1 cellular context compared by ENCODE assay signal in the genomic region with DNA sequence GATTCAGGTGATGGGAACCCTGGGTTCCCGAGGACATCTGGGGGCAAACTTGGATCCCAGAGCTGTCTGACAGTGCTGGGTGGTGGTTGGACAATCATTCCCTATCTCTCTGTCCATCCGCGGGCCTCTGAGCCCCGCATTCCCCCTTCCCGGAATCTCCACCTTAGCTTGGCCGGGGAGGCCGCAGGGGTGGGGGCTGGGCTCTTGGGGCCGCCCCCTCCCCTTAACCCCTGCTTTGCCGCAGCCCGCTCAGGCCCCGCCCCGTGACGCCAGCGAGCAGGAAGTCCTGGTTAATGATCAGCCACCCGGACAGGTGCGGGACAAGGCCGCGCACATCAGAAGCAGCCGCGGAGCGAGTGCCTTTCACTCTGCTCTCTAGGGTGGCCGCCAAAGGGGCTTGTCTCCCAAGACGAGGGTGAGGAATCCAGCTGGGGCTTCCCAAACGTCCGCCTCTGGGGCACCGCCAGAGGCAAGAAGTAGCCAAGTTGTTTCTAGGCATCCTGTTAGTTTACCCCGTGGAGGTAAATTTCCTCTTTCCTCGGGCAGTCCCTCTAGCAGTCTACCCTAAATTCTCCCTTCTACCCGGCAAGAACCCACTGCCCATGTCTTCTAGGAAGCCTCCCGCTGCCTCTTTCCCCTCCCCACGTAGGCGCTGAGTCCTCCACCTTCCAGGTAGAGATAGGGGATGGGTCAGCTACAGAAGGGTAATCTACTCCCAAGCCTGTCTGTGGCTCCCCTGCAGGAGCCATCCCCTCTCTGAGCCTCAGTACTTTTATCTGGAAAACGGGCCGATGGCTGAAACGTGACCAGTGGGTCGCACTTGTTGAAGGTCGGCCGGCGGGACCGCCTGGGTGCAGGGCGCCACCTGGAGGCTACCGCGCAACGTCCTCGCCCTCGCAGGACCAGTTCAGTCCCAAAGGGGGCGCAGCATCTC.
TF ChIP-seq lines count a peak whose summit lies in the region.

No MANE protein-coding gene starts in this region.

TF ChIP-seq in K562, 482 proteins besides CTCF, POLR2A, EP300 and RAD21 (continued from another document and continues in another):
- TF ChIP-seq, protein P1, sequence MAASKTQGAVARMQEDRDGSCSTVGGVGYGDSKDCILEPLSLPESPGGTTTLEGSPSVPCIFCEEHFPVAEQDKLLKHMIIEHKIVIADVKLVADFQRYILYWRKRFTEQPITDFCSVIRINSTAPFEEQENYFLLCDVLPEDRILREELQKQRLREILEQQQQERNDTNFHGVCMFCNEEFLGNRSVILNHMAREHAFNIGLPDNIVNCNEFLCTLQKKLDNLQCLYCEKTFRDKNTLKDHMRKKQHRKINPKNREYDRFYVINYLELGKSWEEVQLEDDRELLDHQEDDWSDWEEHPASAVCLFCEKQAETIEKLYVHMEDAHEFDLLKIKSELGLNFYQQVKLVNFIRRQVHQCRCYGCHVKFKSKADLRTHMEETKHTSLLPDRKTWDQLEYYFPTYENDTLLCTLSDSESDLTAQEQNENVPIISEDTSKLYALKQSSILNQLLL (CRISPR knock-in tag; IDR thresholded peaks at IDR 0.05; ENCODE audit: borderline replicate concordance), result no peak
- TF ChIP-seq CEBPB (tag; IDR thresholded peaks at IDR 0.05), result no peak
- peak; percentile 80; the same call in 1 of the 2 replicates for TF ChIP-seq CBFB (CRISPR knock-in tag; IDR thresholded peaks at IDR 0.05)
- TF ChIP-seq TAF7 (tag; IDR thresholded peaks at IDR 0.05), result no peak
- peak; percentile 38 for TF ChIP-seq NFIC (IDR thresholded peaks at IDR 0.05)
- peak; percentile 62; the same call in 1 of the 2 replicates for TF ChIP-seq HLTF (IDR thresholded peaks at IDR 0.05)
- TF ChIP-seq MBD2 (IDR thresholded peaks at IDR 0.05; ENCODE audit: borderline replicate concordance, low read depth), result peak; percentile 14; the same call in 1 of the 2 replicates
- TF ChIP-seq, protein P2, sequence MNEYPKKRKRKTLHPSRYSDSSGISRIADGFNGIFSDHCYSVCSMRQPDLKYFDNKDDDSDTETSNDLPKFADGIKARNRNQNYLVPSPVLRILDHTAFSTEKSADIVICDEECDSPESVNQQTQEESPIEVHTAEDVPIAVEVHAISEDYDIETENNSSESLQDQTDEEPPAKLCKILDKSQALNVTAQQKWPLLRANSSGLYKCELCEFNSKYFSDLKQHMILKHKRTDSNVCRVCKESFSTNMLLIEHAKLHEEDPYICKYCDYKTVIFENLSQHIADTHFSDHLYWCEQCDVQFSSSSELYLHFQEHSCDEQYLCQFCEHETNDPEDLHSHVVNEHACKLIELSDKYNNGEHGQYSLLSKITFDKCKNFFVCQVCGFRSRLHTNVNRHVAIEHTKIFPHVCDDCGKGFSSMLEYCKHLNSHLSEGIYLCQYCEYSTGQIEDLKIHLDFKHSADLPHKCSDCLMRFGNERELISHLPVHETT (CRISPR knock-in tag; conservative IDR thresholded peaks at IDR 0.05 in 1 of 2, IDR thresholded peaks at IDR 0.05 in 1 of 2), result peak in 1 of 2 experiments; percentile 21; a peak in 1 of 4 replicates
- no peak for TF ChIP-seq ZNF274 (IDR thresholded peaks at IDR 0.05; ENCODE audit: borderline replicate concordance, low read depth, low read length)
- no peak for TF ChIP-seq ZNF140 (CRISPR knock-in tag; IDR thresholded peaks at IDR 0.05)
- TF ChIP-seq ZNF282 (CRISPR knock-in tag; IDR thresholded peaks at IDR 0.05), result no peak
- TF ChIP-seq FOXK1 (CRISPR knock-in tag; IDR thresholded peaks at IDR 0.05; ENCODE audit: borderline replicate concordance), result peak; percentile 94; the same call in 1 of the 2 replicates
- TF ChIP-seq PURB (CRISPR knock-in tag; IDR thresholded peaks at IDR 0.05; ENCODE audit: low read depth), result no peak
- TF ChIP-seq CBX1 (IDR thresholded peaks at IDR 0.05; ENCODE audit: low read depth), result peak; percentile 90
- TF ChIP-seq, protein P3, sequence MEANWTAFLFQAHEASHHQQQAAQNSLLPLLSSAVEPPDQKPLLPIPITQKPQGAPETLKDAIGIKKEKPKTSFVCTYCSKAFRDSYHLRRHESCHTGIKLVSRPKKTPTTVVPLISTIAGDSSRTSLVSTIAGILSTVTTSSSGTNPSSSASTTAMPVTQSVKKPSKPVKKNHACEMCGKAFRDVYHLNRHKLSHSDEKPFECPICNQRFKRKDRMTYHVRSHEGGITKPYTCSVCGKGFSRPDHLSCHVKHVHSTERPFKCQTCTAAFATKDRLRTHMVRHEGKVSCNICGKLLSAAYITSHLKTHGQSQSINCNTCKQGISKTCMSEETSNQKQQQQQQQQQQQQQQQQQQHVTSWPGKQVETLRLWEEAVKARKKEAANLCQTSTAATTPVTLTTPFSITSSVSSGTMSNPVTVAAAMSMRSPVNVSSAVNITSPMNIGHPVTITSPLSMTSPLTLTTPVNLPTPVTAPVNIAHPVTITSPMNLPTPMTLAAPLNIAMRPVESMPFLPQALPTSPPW (CRISPR knock-in tag; IDR thresholded peaks at IDR 0.05), result peak; percentile 82
- TF ChIP-seq, protein P4, sequence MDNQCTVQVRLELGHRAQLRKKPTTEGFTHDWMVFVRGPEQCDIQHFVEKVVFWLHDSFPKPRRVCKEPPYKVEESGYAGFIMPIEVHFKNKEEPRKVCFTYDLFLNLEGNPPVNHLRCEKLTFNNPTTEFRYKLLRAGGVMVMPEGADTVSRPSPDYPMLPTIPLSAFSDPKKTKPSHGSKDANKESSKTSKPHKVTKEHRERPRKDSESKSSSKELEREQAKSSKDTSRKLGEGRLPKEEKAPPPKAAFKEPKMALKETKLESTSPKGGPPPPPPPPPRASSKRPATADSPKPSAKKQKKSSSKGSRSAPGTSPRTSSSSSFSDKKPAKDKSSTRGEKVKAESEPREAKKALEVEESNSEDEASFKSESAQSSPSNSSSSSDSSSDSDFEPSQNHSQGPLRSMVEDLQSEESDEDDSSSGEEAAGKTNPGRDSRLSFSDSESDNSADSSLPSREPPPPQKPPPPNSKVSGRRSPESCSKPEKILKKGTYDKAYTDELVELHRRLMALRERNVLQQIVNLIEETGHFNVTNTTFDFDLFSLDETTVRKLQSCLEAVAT (IDR thresholded peaks at IDR 0.05), result peak; percentile 51 to 91; a peak in 2 of 4 replicates
- TF ChIP-seq CBFA2T2 (conservative IDR thresholded peaks at IDR 0.05), result no peak
- TF ChIP-seq EGR1 (conservative IDR thresholded peaks at IDR 0.05), result peak; percentile 47
- TF ChIP-seq EZH2 (IDR thresholded peaks at IDR 0.05; ENCODE audit: borderline replicate concordance, low read depth, low read length), result no peak
- TF ChIP-seq TAF9B (IDR thresholded peaks at IDR 0.05; ENCODE audit: partially characterized antibody), result no peak
- TF ChIP-seq TCF7 (IDR thresholded peaks at IDR 0.05; ENCODE audit: borderline replicate concordance), result no peak
- TF ChIP-seq, protein P5, sequence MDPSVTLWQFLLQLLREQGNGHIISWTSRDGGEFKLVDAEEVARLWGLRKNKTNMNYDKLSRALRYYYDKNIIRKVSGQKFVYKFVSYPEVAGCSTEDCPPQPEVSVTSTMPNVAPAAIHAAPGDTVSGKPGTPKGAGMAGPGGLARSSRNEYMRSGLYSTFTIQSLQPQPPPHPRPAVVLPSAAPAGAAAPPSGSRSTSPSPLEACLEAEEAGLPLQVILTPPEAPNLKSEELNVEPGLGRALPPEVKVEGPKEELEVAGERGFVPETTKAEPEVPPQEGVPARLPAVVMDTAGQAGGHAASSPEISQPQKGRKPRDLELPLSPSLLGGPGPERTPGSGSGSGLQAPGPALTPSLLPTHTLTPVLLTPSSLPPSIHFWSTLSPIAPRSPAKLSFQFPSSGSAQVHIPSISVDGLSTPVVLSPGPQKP (CRISPR knock-in tag; IDR thresholded peaks at IDR 0.05), result no peak
- TF ChIP-seq KLF13 (tag; IDR thresholded peaks at IDR 0.05; ENCODE audit: borderline replicate concordance, low read depth), result peak; percentile 47; the same call in 1 of the 2 replicates
- no peak; the same call in 1 of the 2 replicates for TF ChIP-seq CHCHD3 (CRISPR knock-in tag; IDR thresholded peaks at IDR 0.05)
- TF ChIP-seq, protein P6, sequence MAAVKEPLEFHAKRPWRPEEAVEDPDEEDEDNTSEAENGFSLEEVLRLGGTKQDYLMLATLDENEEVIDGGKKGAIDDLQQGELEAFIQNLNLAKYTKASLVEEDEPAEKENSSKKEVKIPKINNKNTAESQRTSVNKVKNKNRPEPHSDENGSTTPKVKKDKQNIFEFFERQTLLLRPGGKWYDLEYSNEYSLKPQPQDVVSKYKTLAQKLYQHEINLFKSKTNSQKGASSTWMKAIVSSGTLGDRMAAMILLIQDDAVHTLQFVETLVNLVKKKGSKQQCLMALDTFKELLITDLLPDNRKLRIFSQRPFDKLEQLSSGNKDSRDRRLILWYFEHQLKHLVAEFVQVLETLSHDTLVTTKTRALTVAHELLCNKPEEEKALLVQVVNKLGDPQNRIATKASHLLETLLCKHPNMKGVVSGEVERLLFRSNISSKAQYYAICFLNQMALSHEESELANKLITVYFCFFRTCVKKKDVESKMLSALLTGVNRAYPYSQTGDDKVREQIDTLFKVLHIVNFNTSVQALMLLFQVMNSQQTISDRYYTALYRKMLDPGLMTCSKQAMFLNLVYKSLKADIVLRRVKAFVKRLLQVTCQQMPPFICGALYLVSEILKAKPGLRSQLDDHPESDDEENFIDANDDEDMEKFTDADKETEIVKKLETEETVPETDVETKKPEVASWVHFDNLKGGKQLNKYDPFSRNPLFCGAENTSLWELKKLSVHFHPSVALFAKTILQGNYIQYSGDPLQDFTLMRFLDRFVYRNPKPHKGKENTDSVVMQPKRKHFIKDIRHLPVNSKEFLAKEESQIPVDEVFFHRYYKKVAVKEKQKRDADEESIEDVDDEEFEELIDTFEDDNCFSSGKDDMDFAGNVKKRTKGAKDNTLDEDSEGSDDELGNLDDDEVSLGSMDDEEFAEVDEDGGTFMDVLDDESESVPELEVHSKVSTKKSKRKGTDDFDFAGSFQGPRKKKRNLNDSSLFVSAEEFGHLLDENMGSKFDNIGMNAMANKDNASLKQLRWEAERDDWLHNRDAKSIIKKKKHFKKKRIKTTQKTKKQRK (IDR thresholded peaks at IDR 0.05; ENCODE audit: borderline replicate concordance, low read depth, low read length), result no peak
- TF ChIP-seq OTX1 (CRISPR knock-in tag; IDR thresholded peaks at IDR 0.05), result no peak
- no peak for TF ChIP-seq ZNF583 (CRISPR knock-in tag; IDR thresholded peaks at IDR 0.05)
- TF ChIP-seq LEF1 (IDR thresholded peaks at IDR 0.05), result peak; percentile 66
- TF ChIP-seq, protein P7, sequence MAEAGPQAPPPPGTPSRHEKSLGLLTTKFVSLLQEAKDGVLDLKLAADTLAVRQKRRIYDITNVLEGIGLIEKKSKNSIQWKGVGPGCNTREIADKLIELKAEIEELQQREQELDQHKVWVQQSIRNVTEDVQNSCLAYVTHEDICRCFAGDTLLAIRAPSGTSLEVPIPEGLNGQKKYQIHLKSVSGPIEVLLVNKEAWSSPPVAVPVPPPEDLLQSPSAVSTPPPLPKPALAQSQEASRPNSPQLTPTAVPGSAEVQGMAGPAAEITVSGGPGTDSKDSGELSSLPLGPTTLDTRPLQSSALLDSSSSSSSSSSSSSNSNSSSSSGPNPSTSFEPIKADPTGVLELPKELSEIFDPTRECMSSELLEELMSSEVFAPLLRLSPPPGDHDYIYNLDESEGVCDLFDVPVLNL (CRISPR knock-in tag; IDR thresholded peaks at IDR 0.05; ENCODE audit: low read depth), result no peak
- TF ChIP-seq, protein P8, sequence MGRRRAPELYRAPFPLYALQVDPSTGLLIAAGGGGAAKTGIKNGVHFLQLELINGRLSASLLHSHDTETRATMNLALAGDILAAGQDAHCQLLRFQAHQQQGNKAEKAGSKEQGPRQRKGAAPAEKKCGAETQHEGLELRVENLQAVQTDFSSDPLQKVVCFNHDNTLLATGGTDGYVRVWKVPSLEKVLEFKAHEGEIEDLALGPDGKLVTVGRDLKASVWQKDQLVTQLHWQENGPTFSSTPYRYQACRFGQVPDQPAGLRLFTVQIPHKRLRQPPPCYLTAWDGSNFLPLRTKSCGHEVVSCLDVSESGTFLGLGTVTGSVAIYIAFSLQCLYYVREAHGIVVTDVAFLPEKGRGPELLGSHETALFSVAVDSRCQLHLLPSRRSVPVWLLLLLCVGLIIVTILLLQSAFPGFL (CRISPR knock-in tag; IDR thresholded peaks at IDR 0.05), result no peak
- TF ChIP-seq BRCA1 (IDR thresholded peaks at IDR 0.05), result no peak
- no peak for TF ChIP-seq BRCA1 (CRISPR knock-in tag; IDR thresholded peaks at IDR 0.05)
- TF ChIP-seq HDAC8 (tag; IDR thresholded peaks at IDR 0.05), result no peak
- TF ChIP-seq ZNF165 (CRISPR knock-in tag; IDR thresholded peaks at IDR 0.05; ENCODE audit: borderline replicate concordance), result no peak
- TF ChIP-seq, protein P9, sequence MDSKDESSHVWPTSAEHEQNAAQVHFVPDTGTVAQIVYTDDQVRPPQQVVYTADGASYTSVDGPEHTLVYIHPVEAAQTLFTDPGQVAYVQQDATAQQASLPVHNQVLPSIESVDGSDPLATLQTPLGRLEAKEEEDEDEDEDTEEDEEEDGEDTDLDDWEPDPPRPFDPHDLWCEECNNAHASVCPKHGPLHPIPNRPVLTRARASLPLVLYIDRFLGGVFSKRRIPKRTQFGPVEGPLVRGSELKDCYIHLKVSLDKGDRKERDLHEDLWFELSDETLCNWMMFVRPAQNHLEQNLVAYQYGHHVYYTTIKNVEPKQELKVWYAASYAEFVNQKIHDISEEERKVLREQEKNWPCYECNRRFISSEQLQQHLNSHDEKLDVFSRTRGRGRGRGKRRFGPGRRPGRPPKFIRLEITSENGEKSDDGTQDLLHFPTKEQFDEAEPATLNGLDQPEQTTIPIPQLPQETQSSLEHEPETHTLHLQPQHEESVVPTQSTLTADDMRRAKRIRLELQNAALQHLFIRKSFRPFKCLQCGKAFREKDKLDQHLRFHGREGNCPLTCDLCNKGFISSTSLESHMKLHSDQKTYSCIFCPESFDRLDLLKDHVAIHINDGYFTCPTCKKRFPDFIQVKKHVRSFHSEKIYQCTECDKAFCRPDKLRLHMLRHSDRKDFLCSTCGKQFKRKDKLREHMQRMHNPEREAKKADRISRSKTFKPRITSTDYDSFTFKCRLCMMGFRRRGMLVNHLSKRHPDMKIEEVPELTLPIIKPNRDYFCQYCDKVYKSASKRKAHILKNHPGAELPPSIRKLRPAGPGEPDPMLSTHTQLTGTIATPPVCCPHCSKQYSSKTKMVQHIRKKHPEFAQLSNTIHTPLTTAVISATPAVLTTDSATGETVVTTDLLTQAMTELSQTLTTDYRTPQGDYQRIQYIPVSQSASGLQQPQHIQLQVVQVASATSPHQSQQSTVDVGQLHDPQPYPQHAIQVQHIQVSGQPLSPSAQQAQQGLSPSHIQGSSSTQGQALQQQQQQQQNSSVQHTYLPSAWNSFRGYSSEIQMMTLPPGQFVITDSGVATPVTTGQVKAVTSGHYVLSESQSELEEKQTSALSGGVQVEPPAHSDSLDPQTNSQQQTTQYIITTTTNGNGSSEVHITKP (IDR thresholded peaks at IDR 0.05; ENCODE audit: partially characterized antibody), result peak; percentile 10
- no peak for TF ChIP-seq ZNF707 (CRISPR knock-in tag; conservative IDR thresholded peaks at IDR 0.05)
- TF ChIP-seq PHB2 (IDR thresholded peaks at IDR 0.05; ENCODE audit: low read depth), result no peak
- TF ChIP-seq, protein P10, sequence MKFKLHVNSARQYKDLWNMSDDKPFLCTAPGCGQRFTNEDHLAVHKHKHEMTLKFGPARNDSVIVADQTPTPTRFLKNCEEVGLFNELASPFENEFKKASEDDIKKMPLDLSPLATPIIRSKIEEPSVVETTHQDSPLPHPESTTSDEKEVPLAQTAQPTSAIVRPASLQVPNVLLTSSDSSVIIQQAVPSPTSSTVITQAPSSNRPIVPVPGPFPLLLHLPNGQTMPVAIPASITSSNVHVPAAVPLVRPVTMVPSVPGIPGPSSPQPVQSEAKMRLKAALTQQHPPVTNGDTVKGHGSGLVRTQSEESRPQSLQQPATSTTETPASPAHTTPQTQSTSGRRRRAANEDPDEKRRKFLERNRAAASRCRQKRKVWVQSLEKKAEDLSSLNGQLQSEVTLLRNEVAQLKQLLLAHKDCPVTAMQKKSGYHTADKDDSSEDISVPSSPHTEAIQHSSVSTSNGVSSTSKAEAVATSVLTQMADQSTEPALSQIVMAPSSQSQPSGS (CRISPR knock-in tag; IDR thresholded peaks at IDR 0.05), result no peak
